In genomic region chr12:113659015-113659414, GRCh38 we compare ENCODE assay signal across 29 cellular contexts.
"Had no signal": no experiment of that assay in that cellular context is flagged by ENCODE, and none has a peak within 500 bp of the region (broad histone marks: within the 10 kb centered on the region; RNA-seq: fewer than 3 reads in every experiment).

No MANE protein-coding gene starts in this region.

- H3K36me3 ChIP-seq: stomach, suprapubic skin, thoracic aorta, thyroid gland, tibial artery, tibial nerve, transverse colon, upper lobe of left lung, upper lobe of right lung, uterus, vagina had no signal

- H3K4me3 Mint-ChIP-seq: stimulated activated effector memory CD8-positive, alpha-beta T cell treated with anti-CD3 and anti-CD28 coated beads, Interleukin-12 subunit alpha, Interleukin-12 subunit beta, amount 100 ng/mL, for 72 hours; stimulated activated memory B cell treated with anti-CD40 and anti-IgM and Interleukin-4, amounts not matched to agents 10 μg/mL and 1 μg/mL and 100 μg/mL, for 72 hours; stimulated activated naive B cell treated with anti-CD40 and anti-IgM and Interleukin-4, amounts not matched to agents 10 μg/mL and 1 μg/mL and 100 μg/mL, for 72 hours; stimulated activated naive CD8-positive, alpha-beta T cell treated with anti-CD3 and anti-CD28 coated beads, Interleukin-15, amount 100 ng/mL, for 72 hours; stimulated activated naive CD8-positive, alpha-beta T cell treated with anti-CD3 and anti-CD28 coated beads, Interleukin-15, Interleukin-2, amounts not matched to agents 100 ng/mL and 50 ng/mL, for 24 hours; type B pancreatic cell had no signal

- H3K27me3 ChIP-seq: testis, thyroid gland, tibial nerve, transverse colon, upper lobe of left lung, uterus, vagina had no signal

- H3K27ac Mint-ChIP-seq: stimulated activated effector memory CD8-positive, alpha-beta T cell treated with anti-CD3 and anti-CD28 coated beads, Interleukin-12 subunit alpha, Interleukin-12 subunit beta, amount 100 ng/mL, for 72 hours; stimulated activated memory B cell treated with anti-CD40 and anti-IgM and Interleukin-4, amounts not matched to agents 10 μg/mL and 1 μg/mL and 100 μg/mL, for 72 hours; stimulated activated naive B cell treated with anti-CD40 and anti-IgM and Interleukin-4, amounts not matched to agents 10 μg/mL and 1 μg/mL and 100 μg/mL, for 72 hours; stimulated activated naive CD8-positive, alpha-beta T cell treated with anti-CD3 and anti-CD28 coated beads, Interleukin-15, amount 100 ng/mL, for 72 hours; stimulated activated naive CD8-positive, alpha-beta T cell treated with anti-CD3 and anti-CD28 coated beads, Interleukin-15, Interleukin-2, amounts not matched to agents 100 ng/mL and 50 ng/mL, for 24 hours; type B pancreatic cell had no signal

- H3K9me3 ChIP-seq: testis, thoracic aorta, thyroid gland, transverse colon, upper lobe of right lung, uterus, vagina had no signal

- H3K4me1 Mint-ChIP-seq: stimulated activated effector memory CD8-positive, alpha-beta T cell treated with anti-CD3 and anti-CD28 coated beads, Interleukin-12 subunit alpha, Interleukin-12 subunit beta, amount 100 ng/mL, for 72 hours; stimulated activated memory B cell treated with anti-CD40 and anti-IgM and Interleukin-4, amounts not matched to agents 10 μg/mL and 1 μg/mL and 100 μg/mL, for 72 hours; stimulated activated naive B cell treated with anti-CD40 and anti-IgM and Interleukin-4, amounts not matched to agents 10 μg/mL and 1 μg/mL and 100 μg/mL, for 72 hours; stimulated activated naive CD8-positive, alpha-beta T cell treated with anti-CD3 and anti-CD28 coated beads, Interleukin-15, amount 100 ng/mL, for 72 hours had no signal

- DNase-seq: stimulated activated CD4-positive, alpha-beta T cell treated with anti-CD3 and anti-CD28 coated beads, Interleukin-2, amount 100 ng/mL, for 48 hours; stimulated activated CD4-positive, alpha-beta T cell treated with anti-CD3 and anti-CD28 coated beads, Interleukin-4, amount 100 ng/mL, for 1 hour; stimulated activated CD4-positive, alpha-beta T cell treated with anti-CD3 and anti-CD28 coated beads, Interleukin-4, amount 100 ng/mL, for 24 hours; stimulated activated CD4-positive, alpha-beta T cell treated with anti-CD3 and anti-CD28 coated beads, Interleukin-4, amount 100 ng/mL, for 4 hours; stimulated activated CD8-positive, alpha-beta memory T cell treated with anti-CD3 and anti-CD28 coated beads, Interleukin-4, amount 100 ng/mL, for 48 hours; stimulated activated naive B cell treated with anti-CD40 and anti-IgM and Interleukin-4, amounts not matched to agents 10 μg/mL and 1 μg/mL and 100 μg/mL, for 72 hours; stimulated activated naive CD4-positive, alpha-beta T cell; stimulated activated naive CD4-positive, alpha-beta T cell treated with Interleukin-2 at 50 U/mL for 16 hours; stimulated activated naive CD8-positive, alpha-beta T cell treated with anti-CD3 and anti-CD28 coated beads, Interleukin-15, amount 100 ng/mL, for 72 hours; stimulated activated naive CD8-positive, alpha-beta T cell treated with anti-CD3 and anti-CD28 coated beads, Interleukin-15, Interleukin-2, amounts not matched to agents 100 U/mL and 50 U/mL, for 24 hours; stomach; substantia nigra; testis; thyroid gland; tibial artery; transverse colon; trophoblast cell; upper lobe of left lung; upper lobe of right lung; uterus had no signal

- H3K4me1 ChIP-seq: stomach, suprapubic skin, testis, thyroid gland, tibial artery, tibial nerve, transverse colon, upper lobe of left lung, upper lobe of right lung, uterus, vagina had no signal

- H3K36me3 Mint-ChIP-seq: stimulated activated effector memory CD8-positive, alpha-beta T cell treated with anti-CD3 and anti-CD28 coated beads, Interleukin-12 subunit alpha, Interleukin-12 subunit beta, amount 100 ng/mL, for 72 hours; stimulated activated memory B cell treated with anti-CD40 and anti-IgM and Interleukin-4, amounts not matched to agents 10 μg/mL and 1 μg/mL and 100 μg/mL, for 72 hours; stimulated activated naive B cell treated with anti-CD40 and anti-IgM and Interleukin-4, amounts not matched to agents 10 μg/mL and 1 μg/mL and 100 μg/mL, for 72 hours; type B pancreatic cell had no signal

- H3K27me3 Mint-ChIP-seq: stimulated activated memory B cell treated with anti-CD40 and anti-IgM and Interleukin-4, amounts not matched to agents 10 μg/mL and 1 μg/mL and 100 μg/mL, for 72 hours; stimulated activated naive CD8-positive, alpha-beta T cell treated with anti-CD3 and anti-CD28 coated beads, Interleukin-15, Interleukin-2, amounts not matched to agents 100 ng/mL and 50 ng/mL, for 24 hours had no signal

- FAIRE-seq: urothelium cell line had no signal

- H3K4me3 ChIP-seq: stomach, suprapubic skin, testis, thoracic aorta, thyroid gland, tibial artery, tibial nerve, transverse colon, upper lobe of left lung, upper lobe of right lung, uterus, vagina had no signal

- ATAC-seq: stimulated activated effector memory CD8-positive, alpha-beta T cell treated with anti-CD3 and anti-CD28 coated beads, Interleukin-12 subunit alpha, Interleukin-12 subunit beta, amount 100 ng/mL, for 72 hours; stimulated activated memory B cell treated with anti-CD40 and anti-IgM and Interleukin-4, amounts not matched to agents 10 μg/mL and 1 μg/mL and 100 μg/mL, for 72 hours; stimulated activated naive B cell treated with anti-CD40 and anti-IgM and Interleukin-4, amounts not matched to agents 10 μg/mL and 1 μg/mL and 100 μg/mL, for 72 hours; stimulated activated naive CD8-positive, alpha-beta T cell treated with anti-CD3 and anti-CD28 coated beads, Interleukin-15, amount 100 ng/mL, for 72 hours; stimulated activated naive CD8-positive, alpha-beta T cell treated with anti-CD3 and anti-CD28 coated beads, Interleukin-15, Interleukin-2, amounts not matched to agents 100 U/mL and 50 U/mL, for 24 hours; upper lobe of right lung had no signal

- H3K9me3 Mint-ChIP-seq: stimulated activated naive CD8-positive, alpha-beta T cell treated with anti-CD3 and anti-CD28 coated beads, Interleukin-15, Interleukin-2, amounts not matched to agents 100 ng/mL and 50 ng/mL, for 24 hours had no signal

- H3K27ac ChIP-seq: stomach, suprapubic skin, testis, thoracic aorta, thyroid gland, tibial artery, tibial nerve, transverse colon, upper lobe of left lung, upper lobe of right lung, uterus, vagina had no signal
